ENCODE assay signal across 8 cellular contexts in genomic region chr1:41242645-41243171, GRCh38. TPM values are rescaled to one million over a fixed set of nuclear protein-coding genes. Genes with fewer than 3 reads are reported as not detected.
DNase-seq lines count a peak whose midpoint lies in the region; ATAC-seq and TF ChIP-seq lines count a peak whose summit lies in the region.

No MANE protein-coding gene starts in this region.

- no peaks in the 10 kb centered on the region for H3K36me3 Mint-ChIP-seq in activated naive CD8-positive, alpha-beta T cell treated with anti-CD3 and anti-CD28 coated beads, Interleukin-2, amount 10 ng/mL, durations not matched to agents 7 days and 5 days
- no peaks in the 10 kb centered on the region for H3K36me3 Mint-ChIP-seq in immature natural killer cell

- intact Hi-C loops in testis (cut with DNase I; ENCODE audit: low total_unique reads): no loop called here

- no peaks in the 10 kb centered on the region for H3K36me3 ChIP-seq in HUES48 (ENCODE audit: control insufficient read depth, insufficient read depth, low read length)
- H3K36me3 ChIP-seq in testis (ENCODE audit: low read depth, missing control alignments): no peaks in the 10 kb centered on the region

- H3K9me3 ChIP-seq in HUES48 (ENCODE audit: control insufficient read depth, insufficient read depth, low read length) (no peaks in the 10 kb centered on the region), testis (no peaks in the 10 kb centered on the region)

- peaks cover 9% of the 10 kb centered on the region for H3K27me3 Mint-ChIP-seq in activated naive CD8-positive, alpha-beta T cell treated with anti-CD3 and anti-CD28 coated beads, Interleukin-2, amount 10 ng/mL, durations not matched to agents 7 days and 5 days
- H3K27me3 Mint-ChIP-seq in immature natural killer cell (ENCODE audit: low read depth in 3 of 3): peaks cover 1 to 10% (median 7%) of the 10 kb centered on the region in 3 donors

- peak overlapping the region; percentile 63 for H3K27ac Mint-ChIP-seq in activated naive CD8-positive, alpha-beta T cell treated with anti-CD3 and anti-CD28 coated beads, Interleukin-2, amount 10 ng/mL, durations not matched to agents 7 days and 5 days
- peak overlapping the region in 5 of 6 donors; percentile 18 to 75 (median 55) for H3K27ac Mint-ChIP-seq in immature natural killer cell

- H3K27ac ChIP-seq in HUES48 (ENCODE audit: low read depth, low read length) (no peak overlapping the region), testis (peak overlapping the region; percentile 89 to 99)

- H3K4me3 Mint-ChIP-seq in activated naive CD8-positive, alpha-beta T cell treated with anti-CD3 and anti-CD28 coated beads, Interleukin-2, amount 10 ng/mL, durations not matched to agents 7 days and 5 days: peak overlapping the region; percentile 79
- peak overlapping the region; percentile 77 to 87 (median 82) for H3K4me3 Mint-ChIP-seq in immature natural killer cell

- DNase-seq in NCI-H345 (lab: John Stamatoyannopoulos, UW) (peak; percentile 43), NCI-H345 treated with DMSO at 0.1 percent for 48 hours (lab: John Stamatoyannopoulos, UW; ENCODE audit: unreplicated experiment) (no peak), immature natural killer cell (no peak), testis (peak; percentile 33), cerebellar cortex (ENCODE audit: low spot score) (no peak)
- DNase-seq in activated naive CD8-positive, alpha-beta T cell treated with anti-CD3 and anti-CD28 coated beads, Interleukin-2, amount 10 ng/mL, durations not matched to agents 7 days and 5 days: no peak

- peak overlapping the region; percentile 65; the same call in 1 of the 2 replicates for H3K9ac ChIP-seq in HUES48 (ENCODE audit: low read depth, low read length)

- POLR2A ChIA-PET in activated naive CD8-positive, alpha-beta T cell treated with anti-CD3 and anti-CD28 coated beads, Interleukin-2, amount 10 ng/mL, durations not matched to agents 7 days and 5 days (lab: Charles Lee): no interaction called here

- H3K4me1 Mint-ChIP-seq in activated naive CD8-positive, alpha-beta T cell treated with anti-CD3 and anti-CD28 coated beads, Interleukin-2, amount 10 ng/mL, durations not matched to agents 7 days and 5 days: peaks cover 28% of the 10 kb centered on the region
- H3K4me1 Mint-ChIP-seq in immature natural killer cell: peaks cover 18 to 23% of the 10 kb centered on the region in 2 donors

- no peak for TF ChIP-seq CTCF in testis (IDR thresholded peaks at IDR 0.05)

- peaks cover 15% of the 10 kb centered on the region for H3K27me3 ChIP-seq in HUES48 (ENCODE audit: control insufficient read depth, insufficient read depth, low read length)
- no peaks in the 10 kb centered on the region for H3K27me3 ChIP-seq in testis

- no peaks in the 10 kb centered on the region for H3K9me3 Mint-ChIP-seq in activated naive CD8-positive, alpha-beta T cell treated with anti-CD3 and anti-CD28 coated beads, Interleukin-2, amount 10 ng/mL, durations not matched to agents 7 days and 5 days
- H3K9me3 Mint-ChIP-seq in immature natural killer cell: no peaks in the 10 kb centered on the region

- ATAC-seq in activated naive CD8-positive, alpha-beta T cell treated with anti-CD3 and anti-CD28 coated beads, Interleukin-2, amount 10 ng/mL, durations not matched to agents 7 days and 5 days (ENCODE audit: low read depth): peak; percentile 11
- ATAC-seq in GM19395 (IDR thresholded peaks at IDR 0.05; ENCODE audit: unreplicated experiment): no peak

- peak overlapping the region; percentile 60 for H3K4me3 ChIP-seq in HUES48 (ENCODE audit: low read depth, low read length)
- peak overlapping the region; percentile 84 to 96 for H3K4me3 ChIP-seq in testis

- H3K4me1 ChIP-seq in HUES48 (ENCODE audit: control insufficient read depth, insufficient read depth, low read length) (peaks cover 18% of the 10 kb centered on the region), testis (peaks cover 9% of the 10 kb centered on the region)

- no peak for TF ChIP-seq POLR2A in testis (IDR thresholded peaks at IDR 0.05)

- 46 to 54% methylated on average over 10 to 16 of the region's 16 CpGs for WGBS in testis, 2 donors

RNA-seq across cellular contexts. Expression of gene SCMH1, which starts 0.6 kb away (rescaled TPM):
- total RNA-seq in activated naive CD8-positive, alpha-beta T cell treated with anti-CD3 and anti-CD28 coated beads, Interleukin-2, amount 10 ng/mL, durations not matched to agents 7 days and 5 days: 10 to 100 TPM; 24.2 to 25.5 TPM
- 1 to 10 TPM; 1.3 to 4.8 (median 4.6) TPM for polyA plus RNA-seq in immature natural killer cell
- total RNA-seq in testis: 10 to 100 TPM; 60.8 to 79.7 TPM
- 79.0 TPM for polyA plus RNA-seq in testis (ENCODE audit: insufficient read depth, low read depth, low replicate concordance)

Comparison
In these comparisons a context has a peak if more than half of its experiments do, and no peak if none do; other contexts are left out.
1. DNase-seq: peak in NCI-H345 (single experiment) and testis (single experiment); none in NCI-H345 treated with DMSO at 0.1 percent for 48 hours (single experiment), activated naive CD8-positive, alpha-beta T cell treated with anti-CD3 and anti-CD28 coated beads, Interleukin-2, amount 10 ng/mL, durations not matched to agents 7 days and 5 days (single experiment), immature natural killer cell (0 of 3) and cerebellar cortex (single experiment).